In the genomic region with DNA sequence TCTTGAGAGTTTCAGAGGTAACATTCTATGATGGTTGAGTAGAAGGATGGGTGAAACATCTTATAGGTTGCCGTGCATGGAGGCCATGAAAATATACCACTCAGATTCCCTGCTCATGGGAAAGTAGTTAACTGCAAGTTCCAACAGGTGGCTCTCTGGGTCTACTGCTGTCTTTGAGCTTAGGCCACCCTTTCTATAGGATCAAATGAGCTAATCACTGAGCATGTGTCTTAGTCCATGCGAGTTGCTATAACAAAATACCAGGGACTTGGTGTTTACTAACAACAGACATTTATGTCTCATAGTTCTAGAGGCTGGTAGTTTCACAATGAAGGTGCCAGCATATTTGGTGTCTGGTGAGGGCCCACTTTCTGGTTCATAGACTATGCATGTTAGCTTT, we compare ENCODE assay signal across 12 cellular contexts.
A peak's percentile ranks its signal among the peaks of the same experiment; 100 is the strongest.
DNase-seq lines count a peak whose midpoint lies in the region; ATAC-seq and TF ChIP-seq lines count a peak whose summit lies in the region.
"Had no signal": no experiment of that assay in that cellular context is flagged by ENCODE, and none has a peak within 500 bp of the region (broad histone marks: within the 10 kb centered on the region; RNA-seq: fewer than 3 reads in every experiment).

No MANE protein-coding gene starts in this region.

- no peaks in the 10 kb centered on the region for H3K79me2 ChIP-seq in HCT116 (ENCODE audit: insufficient read depth, low read length)

- ATAC-seq in HCT116: peak; percentile 53
- no peak for ATAC-seq in HG03571 (IDR thresholded peaks at IDR 0.05; ENCODE audit: unreplicated experiment)
- no peak for ATAC-seq in activated T-cell treated with anti-CD3 and anti-CD28 coated beads, Interleukin-2, amount 50 U/mL, for 72 hours (replicated peaks in 1 of 2)
- ATAC-seq: activated CD8-positive, alpha-beta T cell treated with anti-CD3 and anti-CD28 coated beads, Interleukin-2, amount 10 ng/mL, durations not matched to agents 7 days and 5 days; naive thymus-derived CD4-positive, alpha-beta T cell had no signal

- POLR2A ChIA-PET in HCT116 (lab: Charles Lee): no interaction called here

- no peak overlapping the region for H3K27ac ChIP-seq in HCT116 (ENCODE audit: low read depth, low read length)

- H3K4me3 ChIP-seq in HCT116 (replicated peaks in 1 of 2; ENCODE audit: low read depth in 1 of 2, low read length in 2 of 2): no peak overlapping the region

- peak; percentile 43; the same call in 1 of the 2 replicates for TF ChIP-seq RAD21 in HCT116 (IDR thresholded peaks at IDR 0.05; ENCODE audit: low read depth)

- H3K4me1 Mint-ChIP-seq in chondrocyte (ENCODE audit: low read depth) (no peaks in the 10 kb centered on the region), osteocyte (ENCODE audit: unreplicated experiment) (no peaks in the 10 kb centered on the region), immature natural killer cell (no peaks in the 10 kb centered on the region)
- H3K4me1 Mint-ChIP-seq in activated T-cell treated with anti-CD3 and anti-CD28 coated beads, Interleukin-2, amount 50 U/mL, for 72 hours (ENCODE audit: low read depth): no peaks in the 10 kb centered on the region
- H3K4me1 Mint-ChIP-seq: naive thymus-derived CD4-positive, alpha-beta T cell had no signal

- H3K9me3 Mint-ChIP-seq in chondrocyte (ENCODE audit: low read depth) (peaks cover 5% of the 10 kb centered on the region), osteocyte (ENCODE audit: unreplicated experiment) (no peaks in the 10 kb centered on the region), immature natural killer cell (peaks cover 0 to 5% (median 3%) of the 10 kb centered on the region in 6 donors)
- peaks cover 0 to 1% of the 10 kb centered on the region in 2 donors for H3K9me3 Mint-ChIP-seq in activated T-cell treated with anti-CD3 and anti-CD28 coated beads, Interleukin-2, amount 50 U/mL, for 72 hours

- no peaks in the 10 kb centered on the region for H3K36me3 ChIP-seq in HCT116 (ENCODE audit: control insufficient read depth in 1 of 2, insufficient read depth in 2 of 2, low read length in 2 of 2)

- no peaks in the 10 kb centered on the region for H3K27me3 ChIP-seq in HCT116 (ENCODE audit: insufficient read depth, low read length)

- no TSS peak for BruUV-seq in HCT116 (replicated peaks; lab: Mats Ljungman, UMichigan)

- DNase-seq in HCT116 (ENCODE audit: low read depth, low spot score) (peak; percentile 15), NCI-H748 (lab: John Stamatoyannopoulos, UW; ENCODE audit: unreplicated experiment) (peak; percentile 52), chondrocyte (ENCODE audit: low spot score) (no peak), osteocyte (ENCODE audit: extremely low spot score, unreplicated experiment) (no peak), immature natural killer cell (no peak)
- DNase-seq in activated T-cell treated with anti-CD3 and anti-CD28 coated beads, Interleukin-2, amount 50 U/mL, for 72 hours: no peak
- DNase-seq: activated CD8-positive, alpha-beta T cell treated with anti-CD3 and anti-CD28 coated beads, Interleukin-2, amount 10 ng/mL, durations not matched to agents 7 days and 5 days; aorta; naive thymus-derived CD4-positive, alpha-beta T cell; RPMI8226; stimulated activated CD4-positive, alpha-beta T cell treated with anti-CD3 and anti-CD28 coated beads, Interleukin-2, amount 100 ng/mL, for 24 hours had no signal

- peak in 2 of 3 experiments; percentile 16 to 28; a peak in 2 of 6 replicates for TF ChIP-seq CTCF in HCT116 (IDR thresholded peaks at IDR 0.05 in 2 of 3, conservative IDR thresholded peaks at IDR 0.05 in 1 of 3; ENCODE audit: borderline replicate concordance in 1 of 3, insufficient read depth in 1 of 3, low read depth in 2 of 3, low read length in 2 of 3)
- TF ChIP-seq CTCF in chondrocyte (IDR thresholded peaks at IDR 0.05): peak; percentile 62
- TF ChIP-seq CTCF in osteocyte (IDR thresholded peaks at IDR 0.05): peak; percentile 49

- H3K27me3 Mint-ChIP-seq in chondrocyte (ENCODE audit: low read depth): no peaks in the 10 kb centered on the region
- peaks cover 4% of the 10 kb centered on the region for H3K27me3 Mint-ChIP-seq in osteocyte (ENCODE audit: unreplicated experiment)
- no peaks in the 10 kb centered on the region for H3K27me3 Mint-ChIP-seq in activated T-cell treated with anti-CD3 and anti-CD28 coated beads, Interleukin-2, amount 50 U/mL, for 72 hours (ENCODE audit: low read depth)
- H3K27me3 Mint-ChIP-seq in immature natural killer cell (ENCODE audit: low read depth in 3 of 3): peaks cover 0 to 2% (median 1%) of the 10 kb centered on the region in 3 donors
- H3K27me3 Mint-ChIP-seq: naive thymus-derived CD4-positive, alpha-beta T cell had no signal

- no peak overlapping the region for H3K27ac Mint-ChIP-seq in chondrocyte (ENCODE audit: unreplicated experiment)
- H3K27ac Mint-ChIP-seq in osteocyte (ENCODE audit: unreplicated experiment): no peak overlapping the region
- no peak overlapping the region for H3K27ac Mint-ChIP-seq in activated T-cell treated with anti-CD3 and anti-CD28 coated beads, Interleukin-2, amount 50 U/mL, for 72 hours
- H3K27ac Mint-ChIP-seq in immature natural killer cell: no peak overlapping the region
- H3K27ac Mint-ChIP-seq: activated CD8-positive, alpha-beta T cell treated with anti-CD3 and anti-CD28 coated beads, Interleukin-2, amount 10 ng/mL, durations not matched to agents 7 days and 5 days; naive thymus-derived CD4-positive, alpha-beta T cell had no signal

- no peak overlapping the region for H3K9ac ChIP-seq in HCT116 (ENCODE audit: low read length)

- H3K9me2 ChIP-seq in HCT116 (ENCODE audit: insufficient read depth): no peaks in the 10 kb centered on the region

- CTCF ChIA-PET in HCT116 (lab: Charles Lee): interaction anchor here (1.0 kb wide), 1 partner anchor 1460 kb away, joined by 5 read pairs; no protein-coding TSS in a partner anchor

- H4K20me1 ChIP-seq in HCT116 (ENCODE audit: insufficient read depth): no peaks in the 10 kb centered on the region

- H3K4me1 ChIP-seq in HCT116 (ENCODE audit: control insufficient read depth in 1 of 2, insufficient read depth in 2 of 2, low read length in 2 of 2): no peaks in the 10 kb centered on the region

- intact Hi-C loops in HCT116 (cut with micrococcal nuclease): no loop called here

- no peak overlapping the region for H3K4me2 ChIP-seq in HCT116 (ENCODE audit: low read length)

- no peak overlapping the region for H2AFZ ChIP-seq in HCT116 (ENCODE audit: low read depth, low read length, poor library complexity, severe bottlenecking)

- RAD21 ChIA-PET in HCT116 (lab: Charles Lee; ENCODE audit: low non-redundant PET in 1 of 2, low total read pairs in 2 of 2, uncharacterized antibody in 2 of 2, unreplicated experiment in 2 of 2): no interaction called here

- no peaks in the 10 kb centered on the region for H3K36me3 Mint-ChIP-seq in chondrocyte (ENCODE audit: low read depth)
- H3K36me3 Mint-ChIP-seq in osteocyte (ENCODE audit: unreplicated experiment): no peaks in the 10 kb centered on the region
- no peaks in the 10 kb centered on the region for H3K36me3 Mint-ChIP-seq in activated T-cell treated with anti-CD3 and anti-CD28 coated beads, Interleukin-2, amount 50 U/mL, for 72 hours (ENCODE audit: insufficient read depth in 2 of 2)
- no peaks in the 10 kb centered on the region for H3K36me3 Mint-ChIP-seq in immature natural killer cell
- H3K36me3 Mint-ChIP-seq: naive thymus-derived CD4-positive, alpha-beta T cell had no signal

- H3K4me3 Mint-ChIP-seq in chondrocyte (ENCODE audit: unreplicated experiment) (no peak overlapping the region), osteocyte (ENCODE audit: unreplicated experiment) (no peak overlapping the region), immature natural killer cell (no peak overlapping the region)
- no peak overlapping the region for H3K4me3 Mint-ChIP-seq in activated T-cell treated with anti-CD3 and anti-CD28 coated beads, Interleukin-2, amount 50 U/mL, for 72 hours
- H3K4me3 Mint-ChIP-seq: activated CD8-positive, alpha-beta T cell treated with anti-CD3 and anti-CD28 coated beads, Interleukin-2, amount 10 ng/mL, durations not matched to agents 7 days and 5 days; naive thymus-derived CD4-positive, alpha-beta T cell had no signal

- H3K9me3 ChIP-seq in HCT116 (ENCODE audit: control insufficient read depth in 1 of 2, insufficient read depth in 1 of 2, low read depth in 1 of 2, low read length in 2 of 2): no peaks in the 10 kb centered on the region

- no peak for TF ChIP-seq POLR2A in HCT116 (IDR thresholded peaks at IDR 0.05; ENCODE audit: borderline replicate concordance, extremely low read depth, insufficient read depth, insufficient read length)

TF ChIP-seq in HCT116, 20 proteins besides CTCF, POLR2A, EP300 and RAD21 (continues in another document):
- no peak for TF ChIP-seq EZH2 (IDR thresholded peaks at IDR 0.05)
- TF ChIP-seq REST (IDR thresholded peaks at IDR 0.05; ENCODE audit: low read depth): no peak
- TF ChIP-seq SP1 (IDR thresholded peaks at IDR 0.05; ENCODE audit: low read depth): no peak

Comparison
In these comparisons a context has a peak if more than half of its experiments do, and no peak if none do; other contexts are left out.
1. DNase-seq: peak in HCT116 (single experiment) and NCI-H748 (single experiment); none in chondrocyte (single experiment), osteocyte (single experiment), activated T-cell treated with anti-CD3 and anti-CD28 coated beads, Interleukin-2, amount 50 U/mL, for 72 hours (0 of 2) and immature natural killer cell (0 of 3).
2. Peak in every context shown above with its lines, with median percentiles within 50 percentile points of each other: CTCF ChIP-seq.